ENCODE assay signal across 28 cellular contexts in genomic region chr6:100084301-100085161, GRCh38.
DNase-seq lines count a peak whose midpoint lies in the region; ATAC-seq, FAIRE-seq and TF ChIP-seq lines count a peak whose summit lies in the region.
"Had no signal": no experiment of that assay in that cellular context is flagged by ENCODE, and none has a peak within 500 bp of the region (broad histone marks: within the 10 kb centered on the region; RNA-seq: fewer than 3 reads in every experiment).

No MANE protein-coding gene starts in this region.

- H3K36me3 ChIP-seq in astrocyte (ENCODE audit: insufficient read depth, low read length): no peaks in the 10 kb centered on the region
- H3K36me3 ChIP-seq: esophagus muscularis mucosa, spleen had no signal

- no peak for ATAC-seq in GM19467 (IDR thresholded peaks at IDR 0.05; ENCODE audit: unreplicated experiment)
- no peak for ATAC-seq in GM19035 (IDR thresholded peaks at IDR 0.05; ENCODE audit: unreplicated experiment)
- no peak for ATAC-seq in HG02938 (IDR thresholded peaks at IDR 0.05; ENCODE audit: unreplicated experiment)
- ATAC-seq: naive thymus-derived CD8-positive, alpha-beta T cell had no signal

- H3K4me2 ChIP-seq in astrocyte (ENCODE audit: low read length): no peak overlapping the region

- H3K9me3 Mint-ChIP-seq in astrocyte (ENCODE audit: unreplicated experiment): no peaks in the 10 kb centered on the region

- no peaks in the 10 kb centered on the region for H4K20me1 ChIP-seq in astrocyte (ENCODE audit: insufficient read depth, low read length)

- no peak overlapping the region for H3K27ac ChIP-seq in astrocyte (ENCODE audit: low read depth, low read length)
- H3K27ac ChIP-seq: esophagus muscularis mucosa, RWPE1, spleen had no signal

- no peaks in the 10 kb centered on the region for H3K79me2 ChIP-seq in astrocyte (ENCODE audit: insufficient read depth, low read length)

- no peak overlapping the region for H3K9ac ChIP-seq in astrocyte (ENCODE audit: low read length)

- H3K4me3 ChIP-seq in HFF-Myc (replicated peaks; ENCODE audit: low read depth, low read length) (no peak overlapping the region), astrocyte (ENCODE audit: insufficient read depth, low read depth, low read length) (no peak overlapping the region)
- H3K4me3 ChIP-seq: esophagus muscularis mucosa, spleen had no signal

- H3K4me3 Mint-ChIP-seq in astrocyte (ENCODE audit: unreplicated experiment): no peak overlapping the region
- H3K4me3 Mint-ChIP-seq: CD4-positive, CD25-positive, alpha-beta regulatory T cell; naive thymus-derived CD8-positive, alpha-beta T cell had no signal

- no peaks in the 10 kb centered on the region for H3K9me3 ChIP-seq in astrocyte (ENCODE audit: insufficient read depth, low read depth, low read length)
- H3K9me3 ChIP-seq: esophagus muscularis mucosa, spleen had no signal

- H3K4me1 ChIP-seq in astrocyte (ENCODE audit: insufficient read depth, low read length): no peaks in the 10 kb centered on the region
- H3K4me1 ChIP-seq: spleen had no signal

- no peak for FAIRE-seq in astrocyte (lab: Jason Lieb, UNC)
- no peak for FAIRE-seq in GM12891 (lab: Jason Lieb, UNC)
- FAIRE-seq: kidney, urothelium cell line had no signal

- H3K36me3 Mint-ChIP-seq in astrocyte (ENCODE audit: low read depth, unreplicated experiment): no peaks in the 10 kb centered on the region
- H3K36me3 Mint-ChIP-seq: CD4-positive, CD25-positive, alpha-beta regulatory T cell; naive thymus-derived CD8-positive, alpha-beta T cell had no signal

- TF ChIP-seq CTCF in HFF-Myc (IDR thresholded peaks at IDR 0.05; ENCODE audit: low read depth, low read length, missing control alignments) (no peak), astrocyte (IDR thresholded peaks at IDR 0.05; ENCODE audit: insufficient read depth, low read depth, low read length) (no peak)

- no peak overlapping the region for H2AFZ ChIP-seq in astrocyte (ENCODE audit: low read depth, low read length)

- H3K4me1 Mint-ChIP-seq in astrocyte (ENCODE audit: low read depth, unreplicated experiment): peaks cover 16% of the 10 kb centered on the region
- H3K4me1 Mint-ChIP-seq: CD4-positive, CD25-positive, alpha-beta regulatory T cell; naive thymus-derived CD8-positive, alpha-beta T cell had no signal

- no peaks in the 10 kb centered on the region for H3K27me3 Mint-ChIP-seq in astrocyte (ENCODE audit: low read depth, unreplicated experiment)

- DNase-seq in AG08395 (ENCODE audit: low spot score) (peak; percentile 41), HFF-Myc (ENCODE audit: extremely low read depth, low read depth) (peak; percentile 81), astrocyte (ENCODE audit: low read depth) (peak; percentile 86), myocyte (ENCODE audit: low read depth) (peak; percentile 49), GM12891 (ENCODE audit: insufficient read length, low spot score) (no peak)
- DNase-seq: activated CD4-positive, alpha-beta T cell treated with anti-CD3 and anti-CD28 coated beads, Interleukin-2, amount 50 U/mL, for 1 hour; activated CD8-positive, alpha-beta memory T cell treated with anti-CD3 and anti-CD28 coated beads, Interleukin-2, amount 50 U/mL, for 48 hours; activated gamma-delta T cell treated with Interleukin-2 at 50 U/mL for 16 hours; amniotic stem cell; CD4-positive, CD25-positive, alpha-beta regulatory T cell; DMS53; effector CD8-positive, alpha-beta T cell; hippocampal formation; Karpas-422; kidney; naive thymus-derived CD8-positive, alpha-beta T cell; NCI-H2107; NCI-H524 treated with DMSO at 0.1 percent for 48 hours; posterior cingulate gyrus; spleen; stimulated activated CD8-positive, alpha-beta memory T cell treated with anti-CD3 and anti-CD28 coated beads, Interleukin-4, amount 100 ng/mL, for 48 hours; T-helper 1 cell had no signal

- no peak for TF ChIP-seq POLR2A in GM12891 (IDR thresholded peaks at IDR 0.05; ENCODE audit: low read depth, low read length)

- peak overlapping the region; percentile 31 for H3K27ac Mint-ChIP-seq in astrocyte (ENCODE audit: unreplicated experiment)
- H3K27ac Mint-ChIP-seq: CD4-positive, CD25-positive, alpha-beta regulatory T cell; naive thymus-derived CD8-positive, alpha-beta T cell had no signal

- peaks cover 2% of the 10 kb centered on the region for H3K27me3 ChIP-seq in astrocyte (ENCODE audit: insufficient read depth, low read length)
- H3K27me3 ChIP-seq: esophagus muscularis mucosa, spleen had no signal

TF ChIP-seq in GM12891, 5 proteins besides CTCF, POLR2A, EP300 and RAD21:
- TF ChIP-seq TAF1 (IDR thresholded peaks at IDR 0.05; ENCODE audit: low read depth, low read length) (no peak), POLR2AphosphoS5 (IDR thresholded peaks at IDR 0.05; ENCODE audit: low read depth, low read length) (no peak), POU2F2 (IDR thresholded peaks at IDR 0.05; ENCODE audit: low read depth, low read length) (no peak), PAX5 (IDR thresholded peaks at IDR 0.05; ENCODE audit: insufficient read depth, low read length, severe bottlenecking) (no peak), SPI1 (IDR thresholded peaks at IDR 0.05; ENCODE audit: low read depth, low read length) (no peak)
